ENCODE assay signal across 17 cellular contexts in the genomic region with DNA sequence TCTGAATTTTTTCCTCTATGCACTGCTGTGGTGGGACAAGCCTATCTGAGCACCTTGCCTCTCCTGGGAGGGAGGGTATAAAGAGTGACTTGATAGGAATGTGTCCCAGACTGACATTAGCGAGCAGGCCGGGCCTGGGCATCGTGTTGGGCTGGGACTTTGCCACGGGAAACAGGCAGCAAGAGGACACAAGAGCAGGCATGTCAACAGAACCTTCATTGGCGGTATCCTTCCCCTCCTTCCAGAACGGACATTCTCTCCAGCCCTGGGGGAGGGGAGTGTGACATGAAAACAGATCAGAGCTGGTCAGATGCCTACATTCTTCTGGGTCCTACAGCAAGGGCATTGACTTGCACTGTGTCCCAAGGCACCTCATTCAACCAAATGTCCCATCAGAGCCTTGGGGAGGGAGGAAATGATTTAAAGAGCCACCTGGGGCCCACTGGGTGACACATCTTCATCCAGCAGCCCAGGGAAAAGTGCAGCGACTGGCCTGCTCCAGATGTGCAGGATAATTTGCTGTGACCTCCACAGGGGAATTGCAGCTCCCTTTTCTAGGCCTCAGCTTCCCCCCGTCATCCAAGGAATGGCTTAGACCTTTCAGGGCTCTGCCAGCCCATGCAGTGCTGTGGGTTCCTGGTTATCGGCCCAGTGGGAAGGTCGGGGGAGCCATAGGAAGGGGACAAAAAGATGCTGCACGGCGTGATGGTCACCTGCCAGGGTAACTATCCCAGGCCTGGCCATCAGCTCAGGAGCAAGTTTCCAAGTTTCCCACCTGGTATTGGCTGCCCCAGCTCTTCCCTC.
"Had no signal": no experiment of that assay in that cellular context is flagged by ENCODE, and none has a peak within 500 bp of the region (broad histone marks: within the 10 kb centered on the region; RNA-seq: fewer than 3 reads in every experiment).

No MANE protein-coding gene starts in this region.

- H3K27me3 ChIP-seq: brain microvascular endothelial cell, left lung, pancreas, transverse colon had no signal

- H3K4me3 Mint-ChIP-seq: activated naive CD8-positive, alpha-beta T cell treated with anti-CD3 and anti-CD28 coated beads for 36 hours; activated T-helper 1 cell treated with anti-CD3 and anti-CD28 coated beads, Interleukin-12 subunit alpha, Interleukin-12 subunit beta, Interleukin-2, Interleukin-4 antibody, amounts not matched to agents 30 ng/mL and 10 ng/mL and 1 ng/mL, durations not matched to agents 14 hours and 24 hours and 36 hours; neural crest cell; T-cell had no signal

- ATAC-seq: left lung, T-cell had no signal

- H3K27ac Mint-ChIP-seq: activated naive CD8-positive, alpha-beta T cell treated with anti-CD3 and anti-CD28 coated beads for 36 hours; activated T-helper 1 cell treated with anti-CD3 and anti-CD28 coated beads, Interleukin-12 subunit alpha, Interleukin-12 subunit beta, Interleukin-2, Interleukin-4 antibody, amounts not matched to agents 30 ng/mL and 10 ng/mL and 1 ng/mL, durations not matched to agents 14 hours and 24 hours and 36 hours; T-cell had no signal

- H3K4me2 ChIP-seq: SK-N-SH had no signal

- H3K9me3 ChIP-seq: left lung, pancreas, SK-N-SH, transverse colon had no signal

- H3K4me1 Mint-ChIP-seq: activated naive CD8-positive, alpha-beta T cell treated with anti-CD3 and anti-CD28 coated beads for 36 hours; neural crest cell; T-cell had no signal

- H3K4me1 ChIP-seq: left lung, transverse colon had no signal

- H3K4me3 ChIP-seq: left lung, pancreas, skin epidermis, transverse colon had no signal

- H3K36me3 ChIP-seq: brain microvascular endothelial cell, pancreas, transverse colon had no signal

- H3K9me3 Mint-ChIP-seq: activated naive CD8-positive, alpha-beta T cell treated with anti-CD3 and anti-CD28 coated beads for 36 hours; activated T-helper 1 cell treated with anti-CD3 and anti-CD28 coated beads, Interleukin-12 subunit alpha, Interleukin-12 subunit beta, Interleukin-2, Interleukin-4 antibody, amounts not matched to agents 30 ng/mL and 10 ng/mL and 1 ng/mL, durations not matched to agents 14 hours and 24 hours and 36 hours; neural crest cell; T-cell had no signal

- DNase-seq: activated CD4-positive, CD25-positive, alpha-beta regulatory T cell treated with anti-CD3 and anti-CD28 coated beads, Interleukin-2, amount 50 U/mL, for 72 hours; activated naive CD8-positive, alpha-beta T cell treated with anti-CD3 and anti-CD28 coated beads for 36 hours; brain microvascular endothelial cell; dermis blood vessel endothelial cell; left lung; SK-N-SH; stimulated activated CD4-positive, alpha-beta T cell treated with anti-CD3 and anti-CD28 coated beads, Interleukin-15, amount 100 ng/mL, for 24 hours; stimulated activated CD4-positive, alpha-beta T cell treated with anti-CD3 and anti-CD28 coated beads, Interleukin-4, amount 100 ng/mL, for 1 hour; stimulated activated naive CD4-positive, alpha-beta T cell treated with Interleukin-2 at 50 U/mL for 16 hours; T-cell; T-helper 9 cell; transverse colon had no signal

- FAIRE-seq: frontal cortex, pancreas had no signal

- H3K36me3 Mint-ChIP-seq: activated naive CD8-positive, alpha-beta T cell treated with anti-CD3 and anti-CD28 coated beads for 36 hours; T-cell had no signal

- H3K27ac ChIP-seq: brain microvascular endothelial cell, left lung, pancreas, skin epidermis, transverse colon had no signal

- H3K27me3 Mint-ChIP-seq: activated naive CD8-positive, alpha-beta T cell treated with anti-CD3 and anti-CD28 coated beads for 36 hours; T-cell had no signal
